8 cellular contexts compared by ENCODE assay signal in the genomic region with DNA sequence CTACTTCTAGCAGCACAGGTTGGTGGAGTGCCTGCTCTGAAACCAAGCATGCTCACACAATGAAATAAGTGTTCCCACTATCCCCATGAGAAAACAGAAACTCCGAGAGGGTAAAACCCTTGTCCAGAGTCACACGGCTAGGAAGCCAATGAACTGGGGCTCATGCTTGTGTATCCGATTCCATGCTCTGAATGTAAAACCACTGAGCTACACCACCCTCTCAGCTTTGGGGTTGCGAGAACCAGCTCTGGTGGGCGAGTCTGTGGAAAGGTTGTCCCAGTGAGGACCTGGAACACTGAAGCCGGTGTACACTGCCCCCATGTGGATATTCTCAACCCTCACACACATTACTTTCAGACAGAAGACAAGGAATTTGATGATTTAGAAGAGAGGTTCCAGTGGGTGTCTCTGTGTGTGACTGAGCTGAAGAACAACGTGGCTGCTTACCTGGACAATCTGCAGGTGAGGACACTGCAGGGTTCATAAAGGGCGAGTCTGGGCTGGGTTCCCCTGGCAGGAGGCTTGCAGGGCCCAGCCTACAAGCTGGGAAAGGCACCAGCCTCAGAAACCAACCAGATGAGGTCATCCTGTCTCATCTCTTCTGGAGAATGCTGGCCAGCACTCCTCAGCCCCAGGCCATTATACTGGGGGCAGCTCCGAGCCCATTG. TPM values are rescaled to one million over a fixed set of nuclear protein-coding genes. Genes with fewer than 3 reads are reported as not detected.
DNase-seq lines count a peak whose midpoint lies in the region; ATAC-seq and TF ChIP-seq lines count a peak whose summit lies in the region.
"Had no signal": no experiment of that assay in that cellular context is flagged by ENCODE, and none has a peak within 500 bp of the region (broad histone marks: within the 10 kb centered on the region; RNA-seq: fewer than 3 reads in every experiment).

No MANE protein-coding gene starts in this region.

- H3K9ac ChIP-seq in endodermal cell (ENCODE audit: extremely low read depth, low read length, poor library complexity, severe bottlenecking) (no peak overlapping the region), mesendoderm (ENCODE audit: low read length) (no peak overlapping the region)

- H3K23ac ChIP-seq in mesendoderm (ENCODE audit: low read length) = no peak overlapping the region

- H3K27ac Mint-ChIP-seq in endodermal cell = no peak overlapping the region
- H3K27ac Mint-ChIP-seq: activated naive CD8-positive, alpha-beta T cell had no signal

- H3K4me1 Mint-ChIP-seq in endodermal cell = peaks cover 5% of the 10 kb centered on the region

- no peak overlapping the region for H4K5ac ChIP-seq in mesendoderm (ENCODE audit: low read length)

- WGBS in endodermal cell (ENCODE audit: insufficient coverage in 1 of 2, insufficient read length in 1 of 2), 2 experiments = 47 to 48% methylated on average over 5 to 9 of the region's 9 CpGs
- no CpG with 5 or more reads among the region's 9 CpGs for WGBS in mesendoderm (ENCODE audit: extremely low coverage, insufficient coverage, low lambda C conversion rate)

- H3K36me3 ChIP-seq in endodermal cell (ENCODE audit: control insufficient read depth, insufficient read depth, low read length) = no peaks in the 10 kb centered on the region
- H3K36me3 ChIP-seq in mesendoderm (ENCODE audit: control insufficient read depth, insufficient read depth, low read length) = no peaks in the 10 kb centered on the region

- H3K27me3 Mint-ChIP-seq in endodermal cell (ENCODE audit: insufficient read depth) = no peaks in the 10 kb centered on the region
- H3K27me3 Mint-ChIP-seq: activated naive CD8-positive, alpha-beta T cell had no signal

- H3K4me3 Mint-ChIP-seq in endodermal cell = no peak overlapping the region
- H3K4me3 Mint-ChIP-seq: activated naive CD8-positive, alpha-beta T cell had no signal

- no peaks in the 10 kb centered on the region for H3K9me3 ChIP-seq in endodermal cell (ENCODE audit: control insufficient read depth, low read length)

- DNase-seq in EL = peak; percentile 90
- DNase-seq in Jurkat, Clone E6-1 (ENCODE audit: low read depth, low spot score) = peak; percentile 38
- peak; percentile 50 for DNase-seq in SKM-1 treated with dmso at 0.1 percent for 144 hours (lab: John Stamatoyannopoulos, UW; ENCODE audit: unreplicated experiment)
- peak; percentile 83 for DNase-seq in endodermal cell
- DNase-seq in mesendoderm = peak; percentile 86

- H3K27ac ChIP-seq in endodermal cell (ENCODE audit: low read depth, low read length) (no peak overlapping the region), mesendoderm (ENCODE audit: low read depth, low read length) (no peak overlapping the region)

- H2BK15ac ChIP-seq in mesendoderm (replicated peaks; ENCODE audit: low read depth) = no peak overlapping the region

- H2BK120ac ChIP-seq in mesendoderm (ENCODE audit: low read depth, low read length) = no peak overlapping the region

- ATAC-seq in GM19468 (IDR thresholded peaks at IDR 0.05; ENCODE audit: extremely low read depth, unreplicated experiment) (peak; percentile 41), HG02623 (IDR thresholded peaks at IDR 0.05; ENCODE audit: unreplicated experiment) (no peak)

- no peak overlapping the region for H3K56ac ChIP-seq in mesendoderm (ENCODE audit: low read length)

- no peak overlapping the region for H3K4me3 ChIP-seq in Jurkat, Clone E6-1 (ENCODE audit: low read length)
- H3K4me3 ChIP-seq in endodermal cell (ENCODE audit: low read length) (no peak overlapping the region), mesendoderm (ENCODE audit: low read length) (no peak overlapping the region)

- H3K18ac ChIP-seq in mesendoderm (ENCODE audit: low read length) = no peak overlapping the region

- no peak overlapping the region for H2BK5ac ChIP-seq in mesendoderm (ENCODE audit: low read length)

- H2AK5ac ChIP-seq in mesendoderm (ENCODE audit: low read length) = no peak overlapping the region

- no peaks in the 10 kb centered on the region for H3K36me3 Mint-ChIP-seq in endodermal cell (ENCODE audit: low read depth)
- H3K36me3 Mint-ChIP-seq: activated naive CD8-positive, alpha-beta T cell had no signal

- H3K4ac ChIP-seq in mesendoderm (ENCODE audit: low read depth, low read length) = no peak overlapping the region

- H3K79me1 ChIP-seq in mesendoderm (ENCODE audit: low read length) = no peaks in the 10 kb centered on the region

- peak; percentile 81 for TF ChIP-seq CTCF in endodermal cell (conservative IDR thresholded peaks at IDR 0.05)

- no peak overlapping the region for H3K4me2 ChIP-seq in mesendoderm (ENCODE audit: low read length)

- H3K9me3 Mint-ChIP-seq in endodermal cell = no peaks in the 10 kb centered on the region

- H3K4me1 ChIP-seq in endodermal cell (ENCODE audit: control insufficient read depth, insufficient read depth, low read length) (peaks cover 4% of the 10 kb centered on the region), mesendoderm (ENCODE audit: control insufficient read depth, low read depth, low read length) (no peaks in the 10 kb centered on the region)

- no peaks in the 10 kb centered on the region for H3K79me2 ChIP-seq in mesendoderm (ENCODE audit: control insufficient read depth, insufficient read depth, low read length)

- H4K8ac ChIP-seq in mesendoderm (ENCODE audit: low read depth, low read length) = no peak overlapping the region

- H3K27me3 ChIP-seq in endodermal cell (ENCODE audit: control insufficient read depth, insufficient read depth, low read length, poor library complexity, severe bottlenecking) = no peaks in the 10 kb centered on the region
- no peaks in the 10 kb centered on the region for H3K27me3 ChIP-seq in mesendoderm (ENCODE audit: insufficient read depth, low read length, poor library complexity)

RNA-seq across cellular contexts. Expression of a gene that starts 37.4 kb away (rescaled TPM):
- not detected for polyA plus RNA-seq in Jurkat, Clone E6-1 (2012; ENCODE audit: insufficient read depth, insufficient read length)
- total RNA-seq in endodermal cell = under 1 TPM; 0.57 to 0.93 TPM
- polyA plus RNA-seq in endodermal cell (2013, experiment 1 of 2) = 0.68 TPM
- polyA plus RNA-seq in endodermal cell (2013, experiment 2 of 2) = 0.79 TPM
- 0.13 TPM for polyA plus RNA-seq in mesendoderm (2013, experiment 1 of 2)
- 0.07 TPM for polyA plus RNA-seq in mesendoderm (2013, experiment 2 of 2)

Comparison
In these comparisons a context has a peak if more than half of its experiments do, and no peak if none do; other contexts are left out.
1. DNase-seq: peak in every context shown above with its lines; median percentile 90 in EL; 86 in mesendoderm; 83 in endodermal cell; 50 in SKM-1 treated with dmso at 0.1 percent for 144 hours; 38 in Jurkat, Clone E6-1.